ENCODE assay signal across 8 cellular contexts in the genomic region with DNA sequence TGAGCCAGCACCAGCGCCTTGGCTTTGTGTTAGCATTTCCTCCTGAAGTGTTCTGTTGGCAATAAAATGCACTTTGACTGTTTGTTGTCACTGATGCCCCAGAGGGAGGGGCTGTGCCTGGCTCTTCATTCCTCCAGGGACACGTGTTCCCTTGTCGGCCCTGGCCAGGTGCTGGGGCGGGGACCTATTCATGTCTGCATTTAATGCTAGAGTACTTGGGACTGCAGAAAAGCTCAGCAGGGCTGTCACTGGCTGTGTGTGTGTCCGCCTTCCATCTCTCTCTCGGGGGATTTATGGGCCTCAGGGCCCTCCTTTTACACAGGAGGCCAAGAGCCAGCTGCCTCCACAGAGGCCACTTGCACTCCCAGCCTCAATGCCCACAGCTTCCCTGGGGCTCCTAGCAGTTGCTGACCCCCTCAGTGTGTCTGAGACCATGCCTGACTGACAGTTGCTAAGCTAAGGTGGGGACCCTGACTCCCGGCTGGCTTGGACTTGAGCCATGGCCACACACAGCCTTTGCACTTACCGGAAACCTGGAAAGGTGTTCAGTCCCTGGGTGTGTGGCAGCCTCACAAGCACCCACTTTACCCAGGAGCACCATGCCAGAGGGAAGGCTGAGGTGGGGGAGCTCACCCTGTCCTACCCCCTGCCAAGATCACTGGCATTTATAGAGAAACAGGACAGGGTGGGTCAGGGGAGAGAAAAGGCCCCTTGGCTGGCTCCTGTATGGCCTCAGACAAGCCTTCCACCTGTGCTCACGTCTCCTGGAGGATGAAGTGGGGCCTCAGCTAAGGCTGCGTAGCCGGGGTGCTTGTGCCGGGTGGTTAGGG. TPM values are rescaled to one million over a fixed set of nuclear protein-coding genes. Genes with fewer than 3 reads are reported as not detected.
A peak's percentile ranks its signal among the peaks of the same experiment; 100 is the strongest.
DNase-seq lines count a peak whose midpoint lies in the region; TF ChIP-seq lines count a peak whose summit lies in the region.

No MANE protein-coding gene starts in this region.

- no peak for TF ChIP-seq POLR2A in breast epithelium (IDR thresholded peaks at IDR 0.05)

- no peak for TF ChIP-seq CTCF in CD14-positive monocyte (IDR thresholded peaks at IDR 0.05)
- no peak for TF ChIP-seq CTCF in breast epithelium (IDR thresholded peaks at IDR 0.05)

- no peaks in the 10 kb centered on the region for H3K9me3 Mint-ChIP-seq in CD14-positive monocyte
- H3K9me3 Mint-ChIP-seq in activated T-helper 2 cell treated with anti-CD3 and anti-CD28 coated beads, Interferon-gamma antibody, Interleukin-2, Interleukin-4, amounts not matched to agents 10 μg/mL and 5 μg/mL and 100 μg/mL, durations not matched to agents 14 hours and 24 hours and 36 hours: no peaks in the 10 kb centered on the region

- intact Hi-C loops in CD14-positive monocyte (cut with micrococcal nuclease): no loop called here
- intact Hi-C loops in breast epithelium (cut with DNase I; ENCODE audit: low total_unique reads): loop anchor here (5.0 kb wide), 1 partner anchor 84 kb away; no protein-coding TSS in a partner anchor
- intact Hi-C loops in activated T-helper 2 cell treated with anti-CD3 and anti-CD28 coated beads, Interferon-gamma antibody, Interleukin-2, Interleukin-4, amounts not matched to agents 10 μg/mL and 5 μg/mL and 100 μg/mL, durations not matched to agents 14 hours and 24 hours and 36 hours (cut with micrococcal nuclease): no loop called here

- no peaks in the 10 kb centered on the region for H3K4me1 Mint-ChIP-seq in CD14-positive monocyte
- H3K4me1 Mint-ChIP-seq in activated T-helper 2 cell treated with anti-CD3 and anti-CD28 coated beads, Interferon-gamma antibody, Interleukin-2, Interleukin-4, amounts not matched to agents 10 μg/mL and 5 μg/mL and 100 μg/mL, durations not matched to agents 14 hours and 24 hours and 36 hours (ENCODE audit: low read depth): no peaks in the 10 kb centered on the region

- peaks cover 0 to 2% (median 0%) of the 10 kb centered on the region in 3 donors for H3K27me3 Mint-ChIP-seq in CD14-positive monocyte (ENCODE audit: low read depth in 3 of 3)
- no peaks in the 10 kb centered on the region for H3K27me3 Mint-ChIP-seq in activated T-helper 2 cell treated with anti-CD3 and anti-CD28 coated beads, Interferon-gamma antibody, Interleukin-2, Interleukin-4, amounts not matched to agents 10 μg/mL and 5 μg/mL and 100 μg/mL, durations not matched to agents 14 hours and 24 hours and 36 hours (ENCODE audit: low read depth)

- H3K27ac ChIP-seq in breast epithelium: peak overlapping the region; percentile 84 to 92

- DNase-seq in CD14-positive monocyte (ENCODE audit: low spot score) (peak; percentile 40), NCI-H2029 (lab: John Stamatoyannopoulos, UW) (peak; percentile 95), breast epithelium (ENCODE audit: low spot score in 2 of 2) (peak; percentile 85 to 94), mesenteric fat pad (ENCODE audit: low spot score) (peak; percentile 90), Kasumi-1 (lab: John Stamatoyannopoulos, UW) (no peak), HuH-7 (ENCODE audit: low spot score) (no peak)
- no peak for DNase-seq in activated CD8-positive, alpha-beta memory T cell treated with anti-CD3 and anti-CD28 coated beads, Interleukin-2, amount 50 U/mL, for 4 hours
- DNase-seq in activated T-helper 2 cell treated with anti-CD3 and anti-CD28 coated beads, Interferon-gamma antibody, Interleukin-2, Interleukin-4, amounts not matched to agents 10 μg/mL and 5 μg/mL and 100 μg/mL, durations not matched to agents 14 hours and 24 hours and 36 hours (ENCODE audit: low spot score): no peak

- peaks cover 4 to 29% of the 10 kb centered on the region in 2 donors for H3K4me1 ChIP-seq in breast epithelium

- H3K4me3 Mint-ChIP-seq in CD14-positive monocyte: no peak overlapping the region
- H3K4me3 Mint-ChIP-seq in activated T-helper 2 cell treated with anti-CD3 and anti-CD28 coated beads, Interferon-gamma antibody, Interleukin-2, Interleukin-4, amounts not matched to agents 10 μg/mL and 5 μg/mL and 100 μg/mL, durations not matched to agents 14 hours and 24 hours and 36 hours (ENCODE audit: low read depth): no peak overlapping the region

- H3K27me3 ChIP-seq in breast epithelium: no peaks in the 10 kb centered on the region

- no peaks in the 10 kb centered on the region for H3K36me3 ChIP-seq in breast epithelium

- no peaks in the 10 kb centered on the region for H3K9me3 ChIP-seq in breast epithelium

- peaks cover 35 to 47% of the 10 kb centered on the region in 2 donors for H3K36me3 Mint-ChIP-seq in CD14-positive monocyte
- peaks cover 21% of the 10 kb centered on the region for H3K36me3 Mint-ChIP-seq in activated T-helper 2 cell treated with anti-CD3 and anti-CD28 coated beads, Interferon-gamma antibody, Interleukin-2, Interleukin-4, amounts not matched to agents 10 μg/mL and 5 μg/mL and 100 μg/mL, durations not matched to agents 14 hours and 24 hours and 36 hours (ENCODE audit: low read depth)

- H3K27ac Mint-ChIP-seq in CD14-positive monocyte: peak overlapping the region in 2 of 7 donors; percentile 25 to 70
- no peak overlapping the region for H3K27ac Mint-ChIP-seq in activated T-helper 2 cell treated with anti-CD3 and anti-CD28 coated beads, Interferon-gamma antibody, Interleukin-2, Interleukin-4, amounts not matched to agents 10 μg/mL and 5 μg/mL and 100 μg/mL, durations not matched to agents 14 hours and 24 hours and 36 hours

- no peak overlapping the region for H3K4me3 ChIP-seq in breast epithelium

RNA-seq across cellular contexts. Expression of gene HIP1R, which starts 27.8 kb away (rescaled TPM):
- under 1 TPM in 1 of 2 donors, not detected in 1; 0.09 TPM for polyA plus RNA-seq in CD14-positive monocyte
- total RNA-seq in breast epithelium (10 to 100 TPM; 17.8 to 83.3 (median 49.5) TPM), mesenteric fat pad (30.2 TPM)
- total RNA-seq in activated T-helper 2 cell treated with anti-CD3 and anti-CD28 coated beads, Interferon-gamma antibody, Interleukin-2, Interleukin-4, amounts not matched to agents 10 μg/mL and 5 μg/mL and 100 μg/mL, durations not matched to agents 14 hours and 24 hours and 36 hours: 28.8 and 29.0 TPM in 2 replicates

RNA-seq across cellular contexts. Expression of gene VPS37B, which starts 32.8 kb away (rescaled TPM):
- polyA plus RNA-seq in CD14-positive monocyte: 10 to 100 TPM; 12.3 to 16.4 TPM
- total RNA-seq in breast epithelium: 10 to 100 TPM; 15.4 to 37.8 (median 34.4) TPM
- 27.5 TPM for total RNA-seq in mesenteric fat pad
- 11.5 and 11.7 TPM in 2 replicates for total RNA-seq in activated T-helper 2 cell treated with anti-CD3 and anti-CD28 coated beads, Interferon-gamma antibody, Interleukin-2, Interleukin-4, amounts not matched to agents 10 μg/mL and 5 μg/mL and 100 μg/mL, durations not matched to agents 14 hours and 24 hours and 36 hours

Comparison
In these comparisons a context has a peak if more than half of its experiments do, and no peak if none do; other contexts are left out.
1. DNase-seq: peak in CD14-positive monocyte (single experiment), NCI-H2029 (single experiment), breast epithelium (2 of 2) and mesenteric fat pad (single experiment); none in activated CD8-positive, alpha-beta memory T cell treated with anti-CD3 and anti-CD28 coated beads, Interleukin-2, amount 50 U/mL, for 4 hours (single experiment), Kasumi-1 (0 of 2), HuH-7 (single experiment) and activated T-helper 2 cell treated with anti-CD3 and anti-CD28 coated beads, Interferon-gamma antibody, Interleukin-2, Interleukin-4, amounts not matched to agents 10 μg/mL and 5 μg/mL and 100 μg/mL, durations not matched to agents 14 hours and 24 hours and 36 hours (single experiment).